In genomic region chr19:40055832-40056504, GRCh38 we compare ENCODE assay signal across 8 cellular contexts. TPM values are rescaled to one million over a fixed set of nuclear protein-coding genes. Genes with fewer than 3 reads are reported as not detected.
DNase-seq lines count a peak whose midpoint lies in the region; ATAC-seq and TF ChIP-seq lines count a peak whose summit lies in the region.

TSS of gene ZNF780B (minus strand) at chr19:40056231. CDS start at chr19:40050332, 5,899 bp downstream.

- H3K9me3 ChIP-seq in HUES6 (ENCODE audit: control insufficient read depth, insufficient read depth, low read depth, low read length) (peaks cover 34% of the 10 kb centered on the region), esophagus squamous epithelium (peaks cover 0 to 20% (median 7%) of the 10 kb centered on the region in 3 donors), muscle layer of duodenum (ENCODE audit: control insufficient read depth in 1 of 2, low read length in 2 of 2) (peaks cover 10 to 12% of the 10 kb centered on the region in 2 donors)

- H3K36me3 ChIP-seq in HUES6 (ENCODE audit: control insufficient read depth, insufficient read depth, low read length) (no peaks in the 10 kb centered on the region), esophagus squamous epithelium (no peaks in the 10 kb centered on the region), muscle layer of duodenum (ENCODE audit: control insufficient read depth in 1 of 2, insufficient read depth in 2 of 2, low read length in 2 of 2) (no peaks in the 10 kb centered on the region)

- H3K9me3 Mint-ChIP-seq in CD14-positive monocyte: peaks cover 16 to 28% (median 20%) of the 10 kb centered on the region in 7 donors

- H3K4me3 Mint-ChIP-seq in CD14-positive monocyte: peak within 1 kb of the TSS; percentile 100

- TF ChIP-seq POLR2A in esophagus squamous epithelium (IDR thresholded peaks at IDR 0.05): no peak

- ATAC-seq in GM19438 (IDR thresholded peaks at IDR 0.05; ENCODE audit: low read depth, unreplicated experiment): peak; percentile 81

- WGBS in esophagus squamous epithelium, 2 donors: 0% methylated on average over 23 to 24 of the region's 41 CpGs

- H3K27ac ChIP-seq in HUES6 (ENCODE audit: low read depth, low read length): peak within 1 kb of the TSS; percentile 10; the same call in 1 of the 2 replicates
- H3K27ac ChIP-seq in esophagus squamous epithelium: peak within 1 kb of the TSS; percentile 34 to 80 (median 73)
- peak within 1 kb of the TSS; percentile 67 for H3K27ac ChIP-seq in muscle layer of duodenum (ENCODE audit: low read length)

- H3K4me1 Mint-ChIP-seq in CD14-positive monocyte: peaks cover 33% of the 10 kb centered on the region

- intact Hi-C loops in CD14-positive monocyte (cut with micrococcal nuclease) (no loop called here), esophagus squamous epithelium (cut with DNase I) (no loop called here)

- peak within 1 kb of the TSS; percentile 87 for H3K9ac ChIP-seq in HUES6 (ENCODE audit: low read length)

- H3K4me3 ChIP-seq in HUES6 (ENCODE audit: low read depth, low read length) (peak within 1 kb of the TSS; percentile 85), esophagus squamous epithelium (peak within 1 kb of the TSS; percentile 41 to 89 (median 71)), muscle layer of duodenum (ENCODE audit: low read depth in 1 of 2, low read length in 2 of 2) (peak within 1 kb of the TSS; percentile 96 to 98)

- H3K27ac Mint-ChIP-seq in CD14-positive monocyte: peak within 1 kb of the TSS; percentile 47 to 94 (median 88)

- no peaks in the 10 kb centered on the region for H3K27me3 ChIP-seq in HUES6 (ENCODE audit: control insufficient read depth, insufficient read depth, low read length)
- no peaks in the 10 kb centered on the region for H3K27me3 ChIP-seq in esophagus squamous epithelium
- H3K27me3 ChIP-seq in muscle layer of duodenum (ENCODE audit: low read depth, low read length): no peaks in the 10 kb centered on the region

- TF ChIP-seq CTCF in CD14-positive monocyte (IDR thresholded peaks at IDR 0.05) (no peak), esophagus squamous epithelium (IDR thresholded peaks at IDR 0.05) (peak in 1 of 6 experiments; percentile 10)

- DNase-seq in CD14-positive monocyte (ENCODE audit: low spot score) (peak; percentile 52), OCI-M2 (lab: John Stamatoyannopoulos, UW; ENCODE audit: unreplicated experiment) (peak; percentile 88), activated T-cell treated with anti-CD3 and anti-CD28 coated beads for 48 hours (ENCODE audit: low read depth) (peak; percentile 49), esophagus squamous epithelium (lab: John Stamatoyannopoulos, UW) (peak; percentile 7)
- DNase-seq in stimulated activated CD8-positive, alpha-beta memory T cell treated with anti-CD3 and anti-CD28 coated beads, Interleukin-7, amount 100 ng/mL, for 24 hours (ENCODE audit: low read depth): peak; percentile 52

- H3K4me1 ChIP-seq in HUES6 (ENCODE audit: control insufficient read depth, insufficient read depth, low read length): no peaks in the 10 kb centered on the region
- H3K4me1 ChIP-seq in esophagus squamous epithelium: peaks cover 0 to 30% (median 14%) of the 10 kb centered on the region in 3 donors
- peaks cover 0 to 19% of the 10 kb centered on the region in 2 donors for H3K4me1 ChIP-seq in muscle layer of duodenum (ENCODE audit: control insufficient read depth in 1 of 2, insufficient read depth in 2 of 2, low read length in 2 of 2)

- H3K36me3 Mint-ChIP-seq in CD14-positive monocyte: peaks cover 4 to 8% of the 10 kb centered on the region in 2 donors

- H3K27me3 Mint-ChIP-seq in CD14-positive monocyte (ENCODE audit: low read depth in 3 of 3): peaks cover 5 to 18% (median 8%) of the 10 kb centered on the region in 3 donors

RNA-seq across cellular contexts. Expression of gene ZNF780B, which starts in this region (rescaled TPM):
- polyA plus RNA-seq in CD14-positive monocyte: 1 to 10 TPM; 2.0 to 3.1 TPM
- total RNA-seq in esophagus squamous epithelium: 10 to 100 TPM in 1 of 4 donors, 1 to 10 TPM in 3; 3.5 to 14.9 (median 5.6) TPM

Comparison
In these comparisons a context has a peak if more than half of its experiments do, and no peak if none do; other contexts are left out.
1. Peak in every context shown above with its lines: DNase-seq, ATAC-seq, H3K4me3 ChIP-seq and H3K27ac ChIP-seq.
2. DNase-seq: peak in every context shown above with its lines; median percentile 88 in OCI-M2; 52 in CD14-positive monocyte; 52 in stimulated activated CD8-positive, alpha-beta memory T cell treated with anti-CD3 and anti-CD28 coated beads, Interleukin-7, amount 100 ng/mL, for 24 hours; 49 in activated T-cell treated with anti-CD3 and anti-CD28 coated beads for 48 hours; 7 in esophagus squamous epithelium.
3. H3K27ac ChIP-seq: peak in every context shown above with its lines; median percentile 73 in esophagus squamous epithelium; 67 in muscle layer of duodenum; 10 in HUES6.